Comparison of ENCODE assay signal across 23 cellular contexts in the genomic region with DNA sequence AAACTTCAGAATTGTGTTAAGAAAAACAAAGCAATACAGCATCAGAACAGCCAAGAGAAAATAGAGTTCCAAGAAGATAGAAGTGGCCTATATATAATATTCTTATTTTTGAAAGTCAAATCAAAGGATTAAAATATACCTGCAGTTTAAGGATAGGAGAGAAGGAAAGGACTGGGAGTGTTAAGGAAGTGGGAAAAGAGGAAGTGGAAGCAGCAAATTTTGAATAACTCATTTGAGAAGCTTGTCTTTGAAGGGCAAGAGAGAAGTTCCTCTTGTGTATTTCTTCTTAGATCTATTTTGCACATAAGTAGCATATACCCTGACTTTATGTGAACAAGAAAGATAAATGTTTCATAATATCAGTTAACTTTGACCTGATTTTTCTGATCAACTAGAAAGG.
"Had no signal": no experiment of that assay in that cellular context is flagged by ENCODE, and none has a peak within 500 bp of the region (broad histone marks: within the 10 kb centered on the region; RNA-seq: fewer than 3 reads in every experiment).

No MANE protein-coding gene starts in this region.

- H3K27ac ChIP-seq: breast epithelium, SK-N-MC had no signal

- H3K27ac Mint-ChIP-seq: activated CD8-positive, alpha-beta T cell treated with anti-CD3 and anti-CD28 coated beads, Interleukin-2, amount 10 ng/mL, durations not matched to agents 7 days and 5 days; T-helper 1 cell treated with Interleukin-12 subunit alpha and Interleukin-12 subunit beta and Interleukin-4 antibody, amounts not matched to agents 30 μg/mL and 1 μg/mL, for 36 hours; WTC11 had no signal

- H3K4me1 ChIP-seq: breast epithelium had no signal

- H3K9me3 Mint-ChIP-seq: T-helper 1 cell treated with Interleukin-12 subunit alpha and Interleukin-12 subunit beta and Interleukin-4 antibody, amounts not matched to agents 30 μg/mL and 1 μg/mL, for 36 hours; WTC11 had no signal

- H3K4me3 ChIP-seq: breast epithelium, SK-N-MC had no signal

- H3K9me3 ChIP-seq: breast epithelium had no signal

- ATAC-seq: activated CD8-positive, alpha-beta T cell treated with anti-CD3 and anti-CD28 coated beads, Interleukin-2, amount 10 ng/mL, durations not matched to agents 7 days and 5 days; Panc1; Right ventricle myocardium inferior; WTC11 had no signal

- H3K27me3 ChIP-seq: breast epithelium had no signal

- H3K4me3 Mint-ChIP-seq: activated CD8-positive, alpha-beta T cell treated with anti-CD3 and anti-CD28 coated beads, Interleukin-2, amount 10 ng/mL, durations not matched to agents 7 days and 5 days; T-helper 1 cell treated with Interleukin-12 subunit alpha and Interleukin-12 subunit beta and Interleukin-4 antibody, amounts not matched to agents 30 μg/mL and 1 μg/mL, for 36 hours; WTC11 had no signal

- DNase-seq: activated CD4-positive, alpha-beta T cell treated with anti-CD3 and anti-CD28 coated beads for 48 hours; activated CD4-positive, alpha-beta T cell treated with anti-CD3 and anti-CD28 coated beads, Interleukin-2, amount 50 U/mL, for 4 hours; activated CD4-positive, CD25-positive, alpha-beta regulatory T cell treated with anti-CD3 and anti-CD28 coated beads, Interleukin-2, amount 50 U/mL, for 72 hours; activated CD8-positive, alpha-beta memory T cell treated with anti-CD3 and anti-CD28 coated beads, Interleukin-2, amount 50 U/mL, for 48 hours; activated CD8-positive, alpha-beta T cell treated with anti-CD3 and anti-CD28 coated beads, Interleukin-2, amount 10 ng/mL, durations not matched to agents 7 days and 5 days; activated naive CD4-positive, alpha-beta T cell treated with anti-CD3 and anti-CD28 coated beads, Interleukin-2, amount 50 U/mL, for 16 hours; activated T-cell treated with anti-CD3 and anti-CD28 coated beads, Interleukin-2, amount 50 U/mL, for 1 hour; aorta; caudate nucleus; KG1; NCI-H1105 treated with DMSO at 0.1 percent for 48 hours; NCI-H1436 treated with DMSO at 0.1 percent for 48 hours; NCI-H187; NCI-H2081; NCI-H510A treated with DMSO at 0.1 percent for 48 hours; RPMI8226; SW 1271 had no signal
